Comparison of ENCODE assay signal across 20 cellular contexts in genomic region chr2:60505240-60505639, GRCh38. TPM values are rescaled to one million over a fixed set of nuclear protein-coding genes. Genes with fewer than 3 reads are reported as not detected.
DNase-seq lines count a peak whose midpoint lies in the region; ATAC-seq and TF ChIP-seq lines count a peak whose summit lies in the region.
"Had no signal": no experiment of that assay in that cellular context is flagged by ENCODE, and none has a peak within 500 bp of the region (broad histone marks: within the 10 kb centered on the region; RNA-seq: fewer than 3 reads in every experiment).

No MANE protein-coding gene starts in this region.

- 50% methylated on average over 4 of the region's 5 CpGs for WGBS in mammary epithelial cell (ENCODE audit: low coverage, missing lambda C conversion rate)
- WGBS in suprapubic skin = 62% methylated on average over 5 of the region's 5 CpGs

- H3K4me1 ChIP-seq in mammary epithelial cell (ENCODE audit: insufficient read depth, low read length) (peaks cover 29% of the 10 kb centered on the region), breast epithelium (peaks cover 0 to 4% of the 10 kb centered on the region in 2 donors), left ventricle myocardium inferior (peaks cover 71% of the 10 kb centered on the region), suprapubic skin (peaks cover 52% of the 10 kb centered on the region), tibial artery (no peaks in the 10 kb centered on the region)
- H3K4me1 ChIP-seq: lower lobe of right lung, upper lobe of left lung had no signal

- H3K4me3 Mint-ChIP-seq in WTC11 = no peak overlapping the region
- no peak overlapping the region for H3K4me3 Mint-ChIP-seq in activated CD4-positive, alpha-beta T cell treated with anti-CD3 and anti-CD28 coated beads, Interleukin-2, amount 10 ng/mL, durations not matched to agents 24 days and 14 days
- H3K4me3 Mint-ChIP-seq: activated CD8-positive, alpha-beta T cell treated with anti-CD3 and anti-CD28 coated beads, Interleukin-2, amount 10 ng/mL, durations not matched to agents 7 days and 5 days; activated naive CD8-positive, alpha-beta T cell treated with anti-CD3 and anti-CD28 coated beads, Interleukin-2, amount 10 ng/mL, durations not matched to agents 7 days and 5 days; activated T-helper 1 cell treated with anti-CD3 and anti-CD28 coated beads, Interleukin-12 subunit alpha, Interleukin-12 subunit beta, Interleukin-2, Interleukin-4 antibody, amounts not matched to agents 30 ng/mL and 10 ng/mL and 1 ng/mL, durations not matched to agents 14 hours and 24 hours and 36 hours; naive thymus-derived CD4-positive, alpha-beta T cell; T-helper 1 cell treated with Interleukin-12 subunit alpha and Interleukin-12 subunit beta and Interleukin-4 antibody, amounts not matched to agents 30 μg/mL and 1 μg/mL, for 36 hours had no signal

- ATAC-seq in WTC11 = no peak
- ATAC-seq: activated CD8-positive, alpha-beta T cell treated with anti-CD3 and anti-CD28 coated beads, Interleukin-2, amount 10 ng/mL, durations not matched to agents 7 days and 5 days; lower lobe of right lung; naive thymus-derived CD4-positive, alpha-beta T cell had no signal

- H3K36me3 ChIP-seq in mammary epithelial cell (ENCODE audit: insufficient read depth, low read length) = no peaks in the 10 kb centered on the region
- no peaks in the 10 kb centered on the region for H3K36me3 ChIP-seq in breast epithelium
- no peaks in the 10 kb centered on the region for H3K36me3 ChIP-seq in left ventricle myocardium inferior
- H3K36me3 ChIP-seq in suprapubic skin = no peaks in the 10 kb centered on the region
- H3K36me3 ChIP-seq in tibial artery = no peaks in the 10 kb centered on the region
- H3K36me3 ChIP-seq: lower lobe of right lung, upper lobe of left lung had no signal

- no peak overlapping the region for H3K4me3 ChIP-seq in mammary epithelial cell (replicated peaks in 1 of 3; ENCODE audit: insufficient read depth in 1 of 3, low read depth in 2 of 3, low read length in 3 of 3)
- no peak overlapping the region for H3K4me3 ChIP-seq in breast epithelium
- no peak overlapping the region for H3K4me3 ChIP-seq in left ventricle myocardium inferior
- no peak overlapping the region for H3K4me3 ChIP-seq in suprapubic skin
- no peak overlapping the region for H3K4me3 ChIP-seq in tibial artery
- H3K4me3 ChIP-seq: GM23248, lower lobe of right lung, upper lobe of left lung had no signal

- POLR2A ChIA-PET in WTC11 (lab: Charles Lee) = no interaction called here

- H3K9me3 Mint-ChIP-seq in WTC11 = no peaks in the 10 kb centered on the region
- no peaks in the 10 kb centered on the region for H3K9me3 Mint-ChIP-seq in activated CD4-positive, alpha-beta T cell treated with anti-CD3 and anti-CD28 coated beads, Interleukin-2, amount 10 ng/mL, durations not matched to agents 24 days and 14 days
- H3K9me3 Mint-ChIP-seq: activated naive CD8-positive, alpha-beta T cell treated with anti-CD3 and anti-CD28 coated beads, Interleukin-2, amount 10 ng/mL, durations not matched to agents 7 days and 5 days; activated T-helper 1 cell treated with anti-CD3 and anti-CD28 coated beads, Interleukin-12 subunit alpha, Interleukin-12 subunit beta, Interleukin-2, Interleukin-4 antibody, amounts not matched to agents 30 ng/mL and 10 ng/mL and 1 ng/mL, durations not matched to agents 14 hours and 24 hours and 36 hours; naive thymus-derived CD4-positive, alpha-beta T cell; T-helper 1 cell treated with Interleukin-12 subunit alpha and Interleukin-12 subunit beta and Interleukin-4 antibody, amounts not matched to agents 30 μg/mL and 1 μg/mL, for 36 hours had no signal

- H3K4me2 ChIP-seq in mammary epithelial cell (ENCODE audit: insufficient read depth, low read depth, low read length) = peak overlapping the region; percentile 24

- no peaks in the 10 kb centered on the region for H3K27me3 ChIP-seq in mammary epithelial cell (ENCODE audit: insufficient read depth, low read length)
- H3K27me3 ChIP-seq in breast epithelium = no peaks in the 10 kb centered on the region
- H3K27me3 ChIP-seq in left ventricle myocardium inferior (ENCODE audit: low read depth) = peaks cover 13% of the 10 kb centered on the region
- H3K27me3 ChIP-seq in suprapubic skin = peaks cover 3% of the 10 kb centered on the region
- peaks cover 0 to 7% of the 10 kb centered on the region in 2 donors for H3K27me3 ChIP-seq in tibial artery
- H3K27me3 ChIP-seq: upper lobe of left lung had no signal

- H2AFZ ChIP-seq in mammary epithelial cell (ENCODE audit: low read depth, low read length) = no peak overlapping the region
- H2AFZ ChIP-seq: GM23248 had no signal

- intact Hi-C loops in mammary epithelial cell (cut with micrococcal nuclease) = loop anchor here (1.0 kb wide), 1 partner anchor 25 kb away; no protein-coding TSS in a partner anchor
- intact Hi-C loops in breast epithelium (cut with DNase I; ENCODE audit: low total_unique reads) = no loop called here
- intact Hi-C loops in left ventricle myocardium inferior (cut with micrococcal nuclease) = no loop called here
- intact Hi-C loops in tibial artery (cut with DNase I; ENCODE audit: low total_unique reads) = no loop called here
- intact Hi-C loops in activated CD4-positive, alpha-beta T cell treated with anti-CD3 and anti-CD28 coated beads, Interleukin-2, amount 10 ng/mL, durations not matched to agents 24 days and 14 days (cut with micrococcal nuclease) = no loop called here

- BruUV-seq in mammary epithelial cell (replicated peaks; lab: Mats Ljungman, UMichigan) = no TSS peak

- CTCF ChIA-PET in mammary epithelial cell (lab: Charles Lee; ENCODE audit: low non-redundant PET) (no interaction called here), WTC11 (lab: Charles Lee) (interaction anchor here (0.5 to 1.8 kb wide), 3 partner anchors 8 to 62 kb away, joined by 3 to 4 read pairs (median 4); no protein-coding TSS in a partner anchor)

- in situ Hi-C loops in mammary epithelial cell (cut with MboI; ENCODE audit: low sequenced_read_pairs in 2 of 2) = no loop called here

- no peak overlapping the region for H3K9ac ChIP-seq in mammary epithelial cell (ENCODE audit: insufficient read depth, low read length)
- H3K9ac ChIP-seq: GM23248 had no signal

- dilution Hi-C loops in mammary epithelial cell (cut with HindIII; ENCODE audit: low sequenced_read_pairs) = no loop called here

- DNase-seq in mammary epithelial cell (peak; percentile 85), breast epithelium (ENCODE audit: low spot score in 2 of 2) (no peak), WTC11 (ENCODE audit: low spot score) (no peak), left ventricle myocardium inferior (no peak), suprapubic skin (ENCODE audit: low spot score in 2 of 2) (no peak), tibial artery (no peak)
- no peak for DNase-seq in stimulated activated CD4-positive, alpha-beta T cell treated with anti-CD3 and anti-CD28 coated beads, Interleukin-12 subunit alpha, Interleukin-12 subunit beta, amount 100 ng/mL, for 4 hours
- DNase-seq in activated CD4-positive, alpha-beta T cell treated with anti-CD3 and anti-CD28 coated beads, Interleukin-2, amount 10 ng/mL, durations not matched to agents 24 days and 14 days = no peak
- DNase-seq: activated CD8-positive, alpha-beta T cell treated with anti-CD3 and anti-CD28 coated beads, Interleukin-2, amount 10 ng/mL, durations not matched to agents 7 days and 5 days; activated naive CD8-positive, alpha-beta T cell treated with anti-CD3 and anti-CD28 coated beads, Interleukin-2, amount 10 ng/mL, durations not matched to agents 7 days and 5 days; GM23248; lower lobe of right lung; naive thymus-derived CD4-positive, alpha-beta T cell; NCI-H146; NCI-H446; SIG-M5; upper lobe of left lung had no signal

- TF ChIP-seq POLR2A in breast epithelium (IDR thresholded peaks at IDR 0.05) (no peak), suprapubic skin (IDR thresholded peaks at IDR 0.05) (no peak)

- H3K9me3 ChIP-seq in mammary epithelial cell (replicated peaks; ENCODE audit: insufficient read depth, low read length) (no peaks in the 10 kb centered on the region), breast epithelium (no peaks in the 10 kb centered on the region), left ventricle myocardium inferior (replicated peaks) (no peaks in the 10 kb centered on the region), suprapubic skin (no peaks in the 10 kb centered on the region), tibial artery (no peaks in the 10 kb centered on the region)
- H3K9me3 ChIP-seq: lower lobe of right lung, upper lobe of left lung had no signal

- H4K20me1 ChIP-seq in mammary epithelial cell (ENCODE audit: insufficient read depth, low read length) = no peaks in the 10 kb centered on the region

- no peak for TF ChIP-seq CTCF in mammary epithelial cell (conservative IDR thresholded peaks at IDR 0.05 in 1 of 2, IDR thresholded peaks at IDR 0.05 in 1 of 2; ENCODE audit: extremely low read depth in 1 of 2, insufficient read depth in 1 of 2, low read depth in 1 of 2, low read length in 2 of 2)
- TF ChIP-seq CTCF in breast epithelium (IDR thresholded peaks at IDR 0.05) = no peak
- TF ChIP-seq CTCF in WTC11 (IDR thresholded peaks at IDR 0.05) = no peak
- no peak for TF ChIP-seq CTCF in left ventricle myocardium inferior (IDR thresholded peaks at IDR 0.05; ENCODE audit: borderline replicate concordance)
- no peak for TF ChIP-seq CTCF in suprapubic skin (IDR thresholded peaks at IDR 0.05)
- no peak for TF ChIP-seq CTCF in tibial artery (IDR thresholded peaks at IDR 0.05)

- peak overlapping the region; percentile 73; the same call in 1 of the 2 replicates for H3K27ac Mint-ChIP-seq in WTC11
- H3K27ac Mint-ChIP-seq in activated CD4-positive, alpha-beta T cell treated with anti-CD3 and anti-CD28 coated beads, Interleukin-2, amount 10 ng/mL, durations not matched to agents 24 days and 14 days = no peak overlapping the region
- H3K27ac Mint-ChIP-seq: activated CD8-positive, alpha-beta T cell treated with anti-CD3 and anti-CD28 coated beads, Interleukin-2, amount 10 ng/mL, durations not matched to agents 7 days and 5 days; activated naive CD8-positive, alpha-beta T cell treated with anti-CD3 and anti-CD28 coated beads, Interleukin-2, amount 10 ng/mL, durations not matched to agents 7 days and 5 days; activated T-helper 1 cell treated with anti-CD3 and anti-CD28 coated beads, Interleukin-12 subunit alpha, Interleukin-12 subunit beta, Interleukin-2, Interleukin-4 antibody, amounts not matched to agents 30 ng/mL and 10 ng/mL and 1 ng/mL, durations not matched to agents 14 hours and 24 hours and 36 hours; T-helper 1 cell treated with Interleukin-12 subunit alpha and Interleukin-12 subunit beta and Interleukin-4 antibody, amounts not matched to agents 30 μg/mL and 1 μg/mL, for 36 hours had no signal

- H3K27ac ChIP-seq in mammary epithelial cell (ENCODE audit: insufficient read depth, low read depth, low read length) (no peak overlapping the region), breast epithelium (no peak overlapping the region), left ventricle myocardium inferior (replicated peaks) (peak overlapping the region; percentile 66), suprapubic skin (peak overlapping the region; percentile 79), tibial artery (no peak overlapping the region)
- H3K27ac ChIP-seq: C4-2B, GM23248, lower lobe of right lung, upper lobe of left lung had no signal

- H3K27me3 Mint-ChIP-seq in WTC11 (ENCODE audit: low read depth) = no peaks in the 10 kb centered on the region
- H3K27me3 Mint-ChIP-seq in activated CD4-positive, alpha-beta T cell treated with anti-CD3 and anti-CD28 coated beads, Interleukin-2, amount 10 ng/mL, durations not matched to agents 24 days and 14 days = peaks cover 3% of the 10 kb centered on the region

- TF ChIP-seq EP300 in suprapubic skin (IDR thresholded peaks at IDR 0.05) = no peak

- H3K36me3 Mint-ChIP-seq in WTC11 = peaks cover 6% of the 10 kb centered on the region; the same call in 1 of the 2 replicates
- no peaks in the 10 kb centered on the region for H3K36me3 Mint-ChIP-seq in activated CD4-positive, alpha-beta T cell treated with anti-CD3 and anti-CD28 coated beads, Interleukin-2, amount 10 ng/mL, durations not matched to agents 24 days and 14 days (ENCODE audit: low read depth)
- H3K36me3 Mint-ChIP-seq: activated naive CD8-positive, alpha-beta T cell treated with anti-CD3 and anti-CD28 coated beads, Interleukin-2, amount 10 ng/mL, durations not matched to agents 7 days and 5 days; naive thymus-derived CD4-positive, alpha-beta T cell had no signal

- H3K4me1 Mint-ChIP-seq in WTC11 = peaks cover 72% of the 10 kb centered on the region
- no peaks in the 10 kb centered on the region for H3K4me1 Mint-ChIP-seq in activated CD4-positive, alpha-beta T cell treated with anti-CD3 and anti-CD28 coated beads, Interleukin-2, amount 10 ng/mL, durations not matched to agents 24 days and 14 days
- H3K4me1 Mint-ChIP-seq: activated naive CD8-positive, alpha-beta T cell treated with anti-CD3 and anti-CD28 coated beads, Interleukin-2, amount 10 ng/mL, durations not matched to agents 7 days and 5 days had no signal

- no peaks in the 10 kb centered on the region for H3K79me2 ChIP-seq in mammary epithelial cell (ENCODE audit: insufficient read depth, low read length)

RNA-seq across cellular contexts. Expression of gene BCL11A, which starts 48.2 kb away (rescaled TPM):
- total RNA-seq in mammary epithelial cell = 10 to 100 TPM in 1 of 2 donors, 1 to 10 TPM in 1; 8.5 to 12.7 TPM
- polyA plus RNA-seq in mammary epithelial cell = 2.7 TPM
- polyA minus RNA-seq in mammary epithelial cell = 10.6 TPM
- 10 to 100 TPM in 1 of 3 donors, 1 to 10 TPM in 1, under 1 TPM in 1; 0.64 to 13.5 (median 6.2) TPM for total RNA-seq in breast epithelium
- 45.0 to 53.2 TPM (median 46.8 TPM) in 3 replicates for total RNA-seq in WTC11 (2021)
- 27.1 TPM for total RNA-seq in left ventricle myocardium inferior
- 100 to 1,000 TPM in 2 of 4 donors, 10 to 100 TPM in 2; 67.1 to 222 (median 113) TPM for total RNA-seq in suprapubic skin
- not detected in 2 replicates for total RNA-seq in activated CD4-positive, alpha-beta T cell treated with anti-CD3 and anti-CD28 coated beads, Interleukin-2, amount 10 ng/mL, durations not matched to agents 24 days and 14 days
- total RNA-seq: activated T-helper 1 cell treated with anti-CD3 and anti-CD28 coated beads, Interleukin-12 subunit alpha, Interleukin-12 subunit beta, Interleukin-2, Interleukin-4 antibody, amounts not matched to agents 30 ng/mL and 10 ng/mL and 1 ng/mL, durations not matched to agents 14 hours and 24 hours and 36 hours had no signal

Comparison
In these comparisons a context has a peak if more than half of its experiments do, and no peak if none do; other contexts are left out.
1. H3K27ac ChIP-seq: peak in left ventricle myocardium inferior (single experiment) and suprapubic skin (single experiment); none in mammary epithelial cell (single experiment), breast epithelium (0 of 2) and tibial artery (0 of 2).